In the genomic region with DNA sequence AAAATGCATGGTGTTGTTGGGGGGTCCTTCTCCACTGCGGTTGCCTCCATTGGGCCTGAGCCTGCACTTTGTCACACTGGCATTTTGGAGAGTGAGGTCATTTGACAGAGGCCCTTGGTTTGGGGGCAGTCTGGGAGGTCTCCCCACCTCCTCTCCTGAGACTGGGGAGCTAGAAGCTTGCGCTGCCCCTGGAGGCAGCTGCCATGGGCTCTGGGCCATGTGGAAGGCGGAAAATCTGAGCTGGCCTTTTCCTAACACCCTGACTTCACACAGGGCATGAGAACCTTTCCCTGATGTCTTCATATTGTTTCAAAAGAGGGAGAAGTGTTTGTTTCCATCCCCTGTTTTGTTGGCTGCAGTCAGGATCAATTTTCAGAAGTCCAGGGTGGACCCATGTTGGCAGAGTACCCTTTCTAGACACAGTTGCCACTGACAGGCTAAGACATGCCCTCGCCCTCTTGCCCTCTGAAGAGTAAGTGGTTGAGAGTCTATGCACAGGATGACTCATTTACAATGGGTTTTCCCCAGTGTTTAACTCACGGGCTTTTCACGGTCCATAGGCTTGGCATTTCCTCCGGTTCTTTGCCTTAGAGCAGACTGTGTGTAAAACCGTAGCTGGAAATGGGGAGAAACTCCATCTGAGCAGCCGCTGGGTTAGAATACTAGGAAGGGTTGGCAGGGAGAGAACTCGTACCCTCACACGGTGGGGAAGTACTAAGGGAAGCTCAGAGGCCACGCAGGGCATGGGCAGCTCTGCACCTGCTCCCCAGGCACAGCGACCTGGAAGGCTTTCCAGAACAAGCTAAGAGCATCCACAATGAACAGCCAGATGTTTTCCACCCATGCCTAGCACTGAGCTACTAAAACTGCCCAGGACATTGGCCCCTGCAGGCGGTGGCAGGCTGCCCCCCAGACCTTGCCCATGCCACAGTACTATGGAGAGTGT, we compare ENCODE assay signal across 8 cellular contexts.
DNase-seq lines count a peak whose midpoint lies in the region; ATAC-seq lines count a peak whose summit lies in the region.

No MANE protein-coding gene starts in this region.

- no peaks in the 10 kb centered on the region for H3K9me3 Mint-ChIP-seq in activated naive CD8-positive, alpha-beta T cell treated with anti-CD3 and anti-CD28 coated beads for 36 hours

- peaks cover 3% of the 10 kb centered on the region for H3K27me3 Mint-ChIP-seq in activated naive CD8-positive, alpha-beta T cell treated with anti-CD3 and anti-CD28 coated beads for 36 hours

- H3K27ac Mint-ChIP-seq in activated naive CD8-positive, alpha-beta T cell treated with anti-CD3 and anti-CD28 coated beads for 36 hours = no peak overlapping the region

- DNase-seq in DMS 273 (lab: John Stamatoyannopoulos, UW; ENCODE audit: unreplicated experiment) = peak; percentile 44
- DNase-seq in DMS 273 treated with DMSO at 0.1 percent for 48 hours (lab: John Stamatoyannopoulos, UW) = no peak
- peak; percentile 8 for DNase-seq in activated naive CD8-positive, alpha-beta T cell treated with anti-CD3 and anti-CD28 coated beads for 36 hours
- DNase-seq in skeletal muscle cell (ENCODE audit: low read depth) = peak; percentile 8
- no peak for DNase-seq in cerebellar nuclear complex (lab: John Stamatoyannopoulos, UW)
- DNase-seq in SIG-M5 (lab: John Stamatoyannopoulos, UW) = no peak
- no peak for DNase-seq in hypothalamus (lab: John Stamatoyannopoulos, UW)

- peaks cover 6% of the 10 kb centered on the region for H3K4me1 Mint-ChIP-seq in activated naive CD8-positive, alpha-beta T cell treated with anti-CD3 and anti-CD28 coated beads for 36 hours

- H3K4me3 Mint-ChIP-seq in activated naive CD8-positive, alpha-beta T cell treated with anti-CD3 and anti-CD28 coated beads for 36 hours = no peak overlapping the region

- peak; percentile 64 for ATAC-seq in HG03139 (IDR thresholded peaks at IDR 0.05; ENCODE audit: unreplicated experiment)

- no peaks in the 10 kb centered on the region for H3K36me3 Mint-ChIP-seq in activated naive CD8-positive, alpha-beta T cell treated with anti-CD3 and anti-CD28 coated beads for 36 hours

- H3K4me3 ChIP-seq in skeletal muscle cell (ENCODE audit: low read depth, low read length) = no peak overlapping the region

Comparison
In these comparisons a context has a peak if more than half of its experiments do, and no peak if none do; other contexts are left out.
1. DNase-seq: peak in DMS 273 (single experiment), activated naive CD8-positive, alpha-beta T cell treated with anti-CD3 and anti-CD28 coated beads for 36 hours (single experiment) and skeletal muscle cell (single experiment); none in DMS 273 treated with DMSO at 0.1 percent for 48 hours (single experiment), cerebellar nuclear complex (0 of 2), SIG-M5 (single experiment) and hypothalamus (0 of 51).